In the genomic region with DNA sequence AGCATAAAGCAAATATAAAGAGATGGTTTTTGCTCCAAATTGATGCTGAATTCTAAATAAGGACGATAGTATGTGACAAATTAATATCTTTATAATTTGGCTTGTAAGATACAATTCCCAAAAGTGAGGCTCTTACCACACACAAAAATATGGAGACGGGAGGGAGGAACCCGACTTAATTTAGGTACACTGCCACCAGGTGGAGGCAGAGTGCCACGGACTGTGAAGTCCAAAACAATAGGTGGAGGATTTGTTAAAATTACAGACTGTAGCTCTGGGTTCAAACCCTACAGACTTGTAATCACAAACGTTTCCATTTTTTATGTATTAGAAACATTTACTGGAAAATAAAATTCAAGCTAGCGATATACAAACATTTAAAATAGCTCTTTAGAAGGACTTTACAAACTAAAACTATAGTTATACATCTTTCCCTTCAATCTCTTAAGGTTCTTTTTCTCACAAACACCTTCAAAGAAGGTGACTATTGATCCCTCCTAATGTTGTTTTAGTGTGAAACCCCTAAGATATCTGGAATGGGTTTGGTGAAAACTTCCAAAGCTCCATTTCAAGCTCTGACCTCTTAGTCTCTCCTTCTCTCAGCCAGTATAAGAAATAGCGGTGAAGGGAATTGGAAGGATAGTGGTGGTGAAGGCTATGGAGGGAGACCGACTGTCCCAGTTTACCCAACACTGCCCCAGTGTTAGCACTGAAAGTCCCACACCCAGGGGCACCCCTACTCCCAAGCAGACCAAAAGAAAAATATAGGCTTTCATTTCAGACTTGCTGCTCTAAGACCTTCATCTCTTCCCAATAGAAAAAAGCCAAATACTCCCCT, we compare ENCODE assay signal across 8 cellular contexts.
DNase-seq lines count a peak whose midpoint lies in the region; ATAC-seq and TF ChIP-seq lines count a peak whose summit lies in the region.

No MANE protein-coding gene starts in this region.

- DNase-seq in GF-D8 (lab: John Stamatoyannopoulos, UW) = peak; percentile 7
- peak; percentile 59 for DNase-seq in NCI-H1092 (lab: John Stamatoyannopoulos, UW)
- DNase-seq in SW480 (ENCODE audit: low spot score) = peak; percentile 51
- peak; percentile 71 for DNase-seq in amniotic epithelial cell (ENCODE audit: low read depth)
- DNase-seq in heart right ventricle = peak; percentile 71 to 74
- peak; percentile 37 for DNase-seq in retinal pigment epithelial cell (ENCODE audit: low read depth)

- intact Hi-C loops in heart right ventricle (cut with DNase I) = loop anchor here in 7 of 10 donors (5.0 to 10.0 kb wide), 5 partner anchors 434 to 1267 kb away; no protein-coding TSS in a partner anchor

- no peaks in the 10 kb centered on the region for H3K27me3 ChIP-seq in heart right ventricle

- H3K36me3 ChIP-seq in heart right ventricle = no peaks in the 10 kb centered on the region

- ATAC-seq in heart right ventricle (peak in 7 of 8 donors; percentile 49 to 86 (median 72)), GM21367 (IDR thresholded peaks at IDR 0.05; ENCODE audit: unreplicated experiment) (no peak), GM21381 (IDR thresholded peaks at IDR 0.05; ENCODE audit: unreplicated experiment) (no peak)

- peak; percentile 66 to 90 (median 85) for TF ChIP-seq CTCF in heart right ventricle (IDR thresholded peaks at IDR 0.05)
- TF ChIP-seq CTCF in retinal pigment epithelial cell (conservative IDR thresholded peaks at IDR 0.05; ENCODE audit: low read depth, low read length) = peak; percentile 86

- H3K4me3 ChIP-seq in heart right ventricle = no peak overlapping the region
- H3K4me3 ChIP-seq in retinal pigment epithelial cell (ENCODE audit: low read length) = no peak overlapping the region

- WGBS in heart right ventricle, 2 donors = 38 to 40% methylated on average over 8 of the region's 8 CpGs

- no peaks in the 10 kb centered on the region for H3K9me3 ChIP-seq in heart right ventricle

- peaks cover 6 to 45% (median 35%) of the 10 kb centered on the region in 9 donors for H3K4me1 ChIP-seq in heart right ventricle

- peak overlapping the region in 9 of 10 donors; percentile 18 to 78 (median 68) for H3K27ac ChIP-seq in heart right ventricle

Comparison
In these comparisons a context has a peak if more than half of its experiments do, and no peak if none do; other contexts are left out.
1. DNase-seq: peak in every context shown above with its lines; median percentile 72 in heart right ventricle; 71 in amniotic epithelial cell; 59 in NCI-H1092; 51 in SW480; 37 in retinal pigment epithelial cell; 7 in GF-D8.
2. ATAC-seq: peak in heart right ventricle (7 of 8); none in GM21367 (single experiment) and GM21381 (single experiment).